ENCODE assay signal across 8 cellular contexts in the genomic region with DNA sequence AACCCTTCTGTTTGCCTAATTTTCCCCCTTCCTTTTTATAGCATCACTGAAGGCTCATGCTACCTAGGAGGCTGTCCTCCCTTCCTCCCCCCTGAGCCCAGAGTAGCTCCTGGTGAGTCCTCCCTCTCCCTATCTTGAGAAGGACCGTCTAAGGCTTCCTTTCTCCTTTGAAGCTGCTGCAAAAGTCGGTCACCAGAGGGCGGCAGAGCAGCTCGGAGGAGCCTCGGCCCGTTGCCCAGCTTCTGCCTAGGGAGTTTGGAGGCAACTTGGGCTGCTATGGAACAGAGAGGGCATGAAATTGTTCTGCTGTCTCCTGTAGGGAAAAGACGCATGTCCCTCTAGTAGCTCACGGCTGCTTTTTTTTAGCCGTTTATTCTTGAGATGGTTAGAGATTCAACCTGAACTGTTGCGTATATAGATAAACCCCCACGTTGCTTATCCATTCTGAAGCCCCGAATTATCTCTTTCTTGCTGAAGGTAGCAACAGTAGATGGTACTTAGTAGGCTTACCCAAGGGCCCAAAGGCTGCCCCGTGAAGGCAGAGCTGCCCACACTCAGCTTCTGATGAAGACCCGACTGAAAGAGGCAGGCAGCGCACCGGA. TPM values are rescaled to one million over a fixed set of nuclear protein-coding genes. Genes with fewer than 3 reads are reported as not detected.
DNase-seq lines count a peak whose midpoint lies in the region; ATAC-seq, FAIRE-seq and TF ChIP-seq lines count a peak whose summit lies in the region.

No MANE protein-coding gene starts in this region.

- peak; percentile 74 to 81 for DNase-seq in NCI-H2081 (lab: John Stamatoyannopoulos, UW)
- DNase-seq in NCI-H2081 treated with DMSO at 0.1 percent for 48 hours (lab: John Stamatoyannopoulos, UW) = no peak
- peak; percentile 50 for DNase-seq in NCI-H2029 (lab: John Stamatoyannopoulos, UW)
- DNase-seq in mammary epithelial cell = peak; percentile 43
- DNase-seq in stimulated activated CD4-positive, alpha-beta T cell treated with anti-CD3 and anti-CD28 coated beads, Interleukin-1b, Interleukin-23, amount 100 ng/mL, for 48 hours = peak; percentile 54

- H4K20me1 ChIP-seq in mammary epithelial cell (ENCODE audit: insufficient read depth, low read length) = no peaks in the 10 kb centered on the region

- no peaks in the 10 kb centered on the region for H3K36me3 ChIP-seq in mammary epithelial cell (ENCODE audit: insufficient read depth, low read length)

- no TSS peak for BruUV-seq in mammary epithelial cell (replicated peaks; lab: Mats Ljungman, UMichigan)

- no peak for TF ChIP-seq POLR2A in GM18505 (IDR thresholded peaks at IDR 0.05; ENCODE audit: borderline replicate concordance, extremely low read depth, insufficient read depth, insufficient read length)

- no peak overlapping the region for H2AFZ ChIP-seq in mammary epithelial cell (ENCODE audit: low read depth, low read length)

- in situ Hi-C loops in mammary epithelial cell (cut with MboI; ENCODE audit: low sequenced_read_pairs in 2 of 2) = loop anchor here (25.0 kb wide), 1 partner anchor 953 kb away; no protein-coding TSS in a partner anchor

- no peaks in the 10 kb centered on the region for H3K9me3 ChIP-seq in mammary epithelial cell (replicated peaks; ENCODE audit: insufficient read depth, low read length)

- WGBS in mammary epithelial cell (ENCODE audit: low coverage, missing lambda C conversion rate) = 45% methylated on average over 16 of the region's 16 CpGs

- FAIRE-seq in islet of Langerhans (lab: Jason Lieb, UNC) = peak; percentile 61

- H3K9ac ChIP-seq in mammary epithelial cell (ENCODE audit: insufficient read depth, low read length) = no peak overlapping the region

- intact Hi-C loops in mammary epithelial cell (cut with micrococcal nuclease) = loop anchor here (1.0 to 10.0 kb wide), 4 partner anchors 157 to 950 kb away; no protein-coding TSS in a partner anchor

- ATAC-seq in GM18505 (IDR thresholded peaks at IDR 0.05; ENCODE audit: unreplicated experiment) = no peak

- dilution Hi-C loops in mammary epithelial cell (cut with HindIII; ENCODE audit: low sequenced_read_pairs) = loop anchor here (25.0 kb wide), 1 partner anchor 303 kb away; no protein-coding TSS in a partner anchor

- peak; percentile 98 for TF ChIP-seq CTCF in VCaP (conservative IDR thresholded peaks at IDR 0.05)
- peak; percentile 95 to 97 for TF ChIP-seq CTCF in mammary epithelial cell (conservative IDR thresholded peaks at IDR 0.05 in 1 of 2, IDR thresholded peaks at IDR 0.05 in 1 of 2; ENCODE audit: extremely low read depth in 1 of 2, insufficient read depth in 1 of 2, low read depth in 1 of 2, low read length in 2 of 2)

- no peak overlapping the region for H3K4me2 ChIP-seq in mammary epithelial cell (ENCODE audit: insufficient read depth, low read depth, low read length)

- CTCF ChIA-PET in mammary epithelial cell (lab: Charles Lee; ENCODE audit: low non-redundant PET) = interaction anchor here (0.5 to 1.1 kb wide), 7 partner anchors 9 to 167 kb away, joined by 3 to 8 read pairs (median 4); no protein-coding TSS in a partner anchor

- peaks cover 9% of the 10 kb centered on the region for H3K4me1 ChIP-seq in mammary epithelial cell (ENCODE audit: insufficient read depth, low read length)

- H3K4me3 ChIP-seq in mammary epithelial cell (replicated peaks in 1 of 3; ENCODE audit: insufficient read depth in 1 of 3, low read depth in 2 of 3, low read length in 3 of 3) = no peak overlapping the region

- H3K27ac ChIP-seq in VCaP = no peak overlapping the region
- no peak overlapping the region for H3K27ac ChIP-seq in mammary epithelial cell (ENCODE audit: insufficient read depth, low read depth, low read length)

- peaks cover 2% of the 10 kb centered on the region for H3K27me3 ChIP-seq in mammary epithelial cell (ENCODE audit: insufficient read depth, low read length)

- no peaks in the 10 kb centered on the region for H3K79me2 ChIP-seq in mammary epithelial cell (ENCODE audit: insufficient read depth, low read length)

RNA-seq across cellular contexts. Expression of a gene that starts 5.7 kb away (rescaled TPM):
- 10 to 100 TPM in 1 of 2 donors, 1 to 10 TPM in 1; 4.3 to 51.0 TPM for total RNA-seq in mammary epithelial cell
- polyA plus RNA-seq in mammary epithelial cell = 10.4 TPM
- polyA minus RNA-seq in mammary epithelial cell = 1.0 TPM

RNA-seq across cellular contexts. Expression of a gene that starts 40.3 kb away (rescaled TPM):
- total RNA-seq in mammary epithelial cell = 10 to 100 TPM in 1 of 2 donors, 1 to 10 TPM in 1; 8.8 to 10.0 TPM
- polyA plus RNA-seq in mammary epithelial cell = 6.6 TPM
- polyA minus RNA-seq in mammary epithelial cell = 1.4 TPM

RNA-seq across cellular contexts. Expression of a gene that starts 56.2 kb away (rescaled TPM):
- total RNA-seq in mammary epithelial cell = 10 to 100 TPM; 46.7 to 73.0 TPM
- polyA plus RNA-seq in mammary epithelial cell = 35.8 TPM
- polyA minus RNA-seq in mammary epithelial cell = 48.8 TPM
